Comparison of ENCODE assay signal across 2 cellular contexts in genomic region chr11:64097468-64098317, GRCh38.
TF ChIP-seq lines count a peak whose summit lies in the region.

No MANE protein-coding gene starts in this region.

TF ChIP-seq in SK-N-SH, 30 proteins besides CTCF, POLR2A, EP300 and RAD21:
- TF ChIP-seq SMC3 (IDR thresholded peaks at IDR 0.05; ENCODE audit: low read depth, low read length) (no peak), GATA2 (CRISPR knock-in tag; IDR thresholded peaks at IDR 0.05) (peak; percentile 47; the same call in 1 of the 2 replicates), NRF1 (IDR thresholded peaks at IDR 0.05; ENCODE audit: low read depth, low read length) (no peak), FOXJ3 (CRISPR knock-in tag; IDR thresholded peaks at IDR 0.05) (peak; percentile 54; the same call in 1 of the 2 replicates), RCOR1 (IDR thresholded peaks at IDR 0.05; ENCODE audit: low read length) (peak; percentile 41; the same call in 1 of the 2 replicates), YY1 (IDR thresholded peaks at IDR 0.05; ENCODE audit: low read depth) (no peak)
- TF ChIP-seq, protein P1, sequence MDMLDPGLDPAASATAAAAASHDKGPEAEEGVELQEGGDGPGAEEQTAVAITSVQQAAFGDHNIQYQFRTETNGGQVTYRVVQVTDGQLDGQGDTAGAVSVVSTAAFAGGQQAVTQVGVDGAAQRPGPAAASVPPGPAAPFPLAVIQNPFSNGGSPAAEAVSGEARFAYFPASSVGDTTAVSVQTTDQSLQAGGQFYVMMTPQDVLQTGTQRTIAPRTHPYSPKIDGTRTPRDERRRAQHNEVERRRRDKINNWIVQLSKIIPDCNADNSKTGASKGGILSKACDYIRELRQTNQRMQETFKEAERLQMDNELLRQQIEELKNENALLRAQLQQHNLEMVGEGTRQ (IDR thresholded peaks at IDR 0.05; ENCODE audit: borderline replicate concordance, low read depth, low read length), result no peak

TF ChIP-seq in SK-N-SH treated with all-trans-retinoic acid at 6 μM for 48 hours, 23 proteins besides CTCF, POLR2A, EP300 and RAD21:
- TF ChIP-seq ZFP30 (CRISPR knock-in tag; IDR thresholded peaks at IDR 0.05) (no peak), ZNF565 (CRISPR knock-in tag; conservative IDR thresholded peaks at IDR 0.05; ENCODE audit: low read depth) (no peak), OSR1 (CRISPR knock-in tag; IDR thresholded peaks at IDR 0.05) (no peak), TCF4 (CRISPR knock-in tag; IDR thresholded peaks at IDR 0.05; ENCODE audit: borderline replicate concordance) (no peak), ZC3H10 (CRISPR knock-in tag; IDR thresholded peaks at IDR 0.05) (no peak), ZFP3 (CRISPR knock-in tag; IDR thresholded peaks at IDR 0.05) (no peak), CSDC2 (CRISPR knock-in tag; IDR thresholded peaks at IDR 0.05) (no peak), ESRRG (CRISPR knock-in tag; IDR thresholded peaks at IDR 0.05) (no peak), SNAI2 (CRISPR knock-in tag; IDR thresholded peaks at IDR 0.05) (no peak), ZNF8 (CRISPR knock-in tag; IDR thresholded peaks at IDR 0.05) (no peak), BACH2 (CRISPR knock-in tag; IDR thresholded peaks at IDR 0.05; ENCODE audit: borderline replicate concordance) (no peak), PPARA (CRISPR knock-in tag; IDR thresholded peaks at IDR 0.05; ENCODE audit: borderline replicate concordance) (no peak), TOX (CRISPR knock-in tag; IDR thresholded peaks at IDR 0.05; ENCODE audit: borderline replicate concordance) (no peak), ARNTL (CRISPR knock-in tag; IDR thresholded peaks at IDR 0.05; ENCODE audit: borderline replicate concordance, low read depth) (no peak), ZNF70 (CRISPR knock-in tag; IDR thresholded peaks at IDR 0.05) (no peak), RARB (CRISPR knock-in tag; IDR thresholded peaks at IDR 0.05) (no peak)
- TF ChIP-seq, protein P2, sequence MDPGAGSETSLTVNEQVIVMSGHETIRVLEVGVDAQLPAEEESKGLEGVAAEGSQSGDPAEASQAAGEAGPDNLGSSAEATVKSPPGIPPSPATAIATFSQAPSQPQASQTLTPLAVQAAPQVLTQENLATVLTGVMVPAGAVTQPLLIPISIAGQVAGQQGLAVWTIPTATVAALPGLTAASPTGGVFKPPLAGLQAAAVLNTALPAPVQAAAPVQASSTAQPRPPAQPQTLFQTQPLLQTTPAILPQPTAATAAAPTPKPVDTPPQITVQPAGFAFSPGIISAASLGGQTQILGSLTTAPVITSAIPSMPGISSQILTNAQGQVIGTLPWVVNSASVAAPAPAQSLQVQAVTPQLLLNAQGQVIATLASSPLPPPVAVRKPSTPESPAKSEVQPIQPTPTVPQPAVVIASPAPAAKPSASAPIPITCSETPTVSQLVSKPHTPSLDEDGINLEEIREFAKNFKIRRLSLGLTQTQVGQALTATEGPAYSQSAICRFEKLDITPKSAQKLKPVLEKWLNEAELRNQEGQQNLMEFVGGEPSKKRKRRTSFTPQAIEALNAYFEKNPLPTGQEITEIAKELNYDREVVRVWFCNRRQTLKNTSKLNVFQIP (CRISPR knock-in tag; IDR thresholded peaks at IDR 0.05; ENCODE audit: borderline replicate concordance, low read depth), result no peak
- TF ChIP-seq, protein P3, sequence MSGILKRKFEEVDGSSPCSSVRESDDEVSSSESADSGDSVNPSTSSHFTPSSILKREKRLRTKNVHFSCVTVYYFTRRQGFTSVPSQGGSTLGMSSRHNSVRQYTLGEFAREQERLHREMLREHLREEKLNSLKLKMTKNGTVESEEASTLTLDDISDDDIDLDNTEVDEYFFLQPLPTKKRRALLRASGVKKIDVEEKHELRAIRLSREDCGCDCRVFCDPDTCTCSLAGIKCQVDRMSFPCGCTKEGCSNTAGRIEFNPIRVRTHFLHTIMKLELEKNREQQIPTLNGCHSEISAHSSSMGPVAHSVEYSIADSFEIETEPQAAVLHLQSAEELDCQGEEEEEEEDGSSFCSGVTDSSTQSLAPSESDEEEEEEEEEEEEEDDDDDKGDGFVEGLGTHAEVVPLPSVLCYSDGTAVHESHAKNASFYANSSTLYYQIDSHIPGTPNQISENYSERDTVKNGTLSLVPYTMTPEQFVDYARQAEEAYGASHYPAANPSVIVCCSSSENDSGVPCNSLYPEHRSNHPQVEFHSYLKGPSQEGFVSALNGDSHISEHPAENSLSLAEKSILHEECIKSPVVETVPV (CRISPR knock-in tag; IDR thresholded peaks at IDR 0.05), result no peak
TF ChIP-seq in SK-N-SH treated with all-trans-retinoic acid at 6 μM for 48 hours: peak in this region for 0.
